ENCODE assay signal across 1 cellular context in genomic region chr19:44334639-44335038, GRCh38. TPM values are rescaled to one million over a fixed set of nuclear protein-coding genes. Genes with fewer than 3 reads are reported as not detected.
"Had no signal": no experiment of that assay in that cellular context is flagged by ENCODE, and none has a peak within 500 bp of the region (broad histone marks: within the 10 kb centered on the region; RNA-seq: fewer than 3 reads in every experiment).

No MANE protein-coding gene starts in this region.

RNA-seq across cellular contexts. Expression of gene ZNF112, which starts 21.8 kb away (rescaled TPM):
- polyA plus RNA-seq: naive thymus-derived CD4-positive, alpha-beta T cell had no signal
